ENCODE assay signal across 9 cellular contexts in genomic region chr6:50816115-50816675, GRCh38. TPM values are rescaled to one million over a fixed set of nuclear protein-coding genes. Genes with fewer than 3 reads are reported as not detected.
A peak's percentile ranks its signal among the peaks of the same experiment; 100 is the strongest.
DNase-seq lines count a peak whose midpoint lies in the region; ATAC-seq and TF ChIP-seq lines count a peak whose summit lies in the region.
"Had no signal": no experiment of that assay in that cellular context is flagged by ENCODE, and none has a peak within 500 bp of the region (broad histone marks: within the 10 kb centered on the region; RNA-seq: fewer than 3 reads in every experiment).

No MANE protein-coding gene starts in this region.

- TF ChIP-seq POLR2A in GM18505 (IDR thresholded peaks at IDR 0.05; ENCODE audit: borderline replicate concordance, extremely low read depth, insufficient read depth, insufficient read length) = no peak

- ATAC-seq in GM18505 (IDR thresholded peaks at IDR 0.05; ENCODE audit: unreplicated experiment) (peak; percentile 68), HG02970 (IDR thresholded peaks at IDR 0.05; ENCODE audit: low FRiP score, unreplicated experiment) (peak; percentile 57), left colon (peak; percentile 83)

- DNase-seq in AG08395 (ENCODE audit: low spot score) = peak; percentile 70
- DNase-seq in NCI-H1694 (lab: John Stamatoyannopoulos, UW) = peak; percentile 2
- DNase-seq in UCSD-AML1 (lab: John Stamatoyannopoulos, UW; ENCODE audit: unreplicated experiment) = peak; percentile 56
- DNase-seq in cerebellum (ENCODE audit: low spot score) = peak; percentile 21
- DNase-seq in left colon = peak; percentile 45 to 76
- peak; percentile 62 for DNase-seq in stimulated activated CD4-positive, alpha-beta T cell treated with anti-CD3 and anti-CD28 coated beads, Interleukin-1b, Interleukin-23, amount 100 ng/mL, for 48 hours

- intact Hi-C loops in left colon (cut with DNase I, micrococcal nuclease) = loop anchor here in 1 of 2 donors (10.0 kb wide), 1 partner anchor 1239 kb away; no protein-coding TSS in a partner anchor

RNA-seq across cellular contexts. Expression of gene TFAP2B, which starts 2.5 kb away (rescaled TPM):
- 9.4 TPM for total RNA-seq in cerebellum
- total RNA-seq in left colon = not detected
- total RNA-seq: T-helper 2 cell treated with Interferon-gamma antibody and Interleukin-4, amounts not matched to agents 100 ng/mL and 5 ng/mL, for 36 hours had no signal

Comparison
In these comparisons a context has a peak if more than half of its experiments do, and no peak if none do; other contexts are left out.
1. Peak in every context shown above with its lines: DNase-seq and ATAC-seq.
2. DNase-seq: peak in every context shown above with its lines; median percentile 70 in AG08395; 62 in stimulated activated CD4-positive, alpha-beta T cell treated with anti-CD3 and anti-CD28 coated beads, Interleukin-1b, Interleukin-23, amount 100 ng/mL, for 48 hours; 60 in left colon; 56 in UCSD-AML1; 21 in cerebellum; 2 in NCI-H1694.